26 cellular contexts compared by ENCODE assay signal in the genomic region with DNA sequence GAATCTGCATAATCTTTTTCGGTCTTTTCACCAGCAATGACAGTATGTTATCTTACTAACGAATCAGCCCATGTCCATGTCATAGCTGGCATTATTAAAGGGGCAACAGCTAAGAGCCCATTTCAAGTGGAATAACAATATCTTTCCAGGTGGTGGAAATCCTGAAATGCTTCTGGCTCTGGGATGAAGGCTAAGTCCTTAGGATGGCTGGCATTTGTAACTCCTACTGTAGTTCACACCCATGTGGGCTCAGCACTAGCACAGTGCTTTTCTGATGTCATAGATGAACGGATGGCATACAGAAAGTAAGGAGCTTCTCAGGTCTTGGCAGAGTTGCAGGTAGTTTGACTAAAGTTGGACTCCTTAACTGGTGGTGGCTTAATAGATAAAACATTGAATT. TPM values are rescaled to one million over a fixed set of nuclear protein-coding genes. Genes with fewer than 3 reads are reported as not detected.
"Had no signal": no experiment of that assay in that cellular context is flagged by ENCODE, and none has a peak within 500 bp of the region (broad histone marks: within the 10 kb centered on the region; RNA-seq: fewer than 3 reads in every experiment).

No MANE protein-coding gene starts in this region.

- H3K4me3 Mint-ChIP-seq: dendritic cell treated with granulocyte-macrophage colony-stimulating factor and Interleukin-4, amounts not matched to agents 40 ng/mL and 50 ng/mL, for 4 days; effector memory CD8-positive, alpha-beta T cell; endodermal cell; mesothelial cell of epicardium; naive thymus-derived CD4-positive, alpha-beta T cell had no signal

- H3K27ac Mint-ChIP-seq: dendritic cell treated with granulocyte-macrophage colony-stimulating factor and Interleukin-4, amounts not matched to agents 40 ng/mL and 50 ng/mL, for 4 days; effector memory CD8-positive, alpha-beta T cell; endodermal cell; mesothelial cell of epicardium; naive thymus-derived CD4-positive, alpha-beta T cell had no signal

- DNase-seq: colonic mucosa; cortex of kidney; effector CD8-positive, alpha-beta T cell; effector memory CD8-positive, alpha-beta T cell; endodermal cell; erythroblast; esophagus squamous epithelium; foreskin fibroblast; foreskin melanocyte; gastrocnemius medialis; glutamatergic neuron; head of caudate nucleus; heart right ventricle; hippocampal formation; left cardiac atrium; left lung; left ventricle myocardium superior; lower lobe of right lung; mesenchymal stem cell; naive thymus-derived CD4-positive, alpha-beta T cell had no signal

- H3K36me3 ChIP-seq: colonic mucosa, esophagus squamous epithelium, gastrocnemius medialis, heart right ventricle, left lung, lower lobe of right lung had no signal

- ATAC-seq: effector memory CD8-positive, alpha-beta T cell; esophagus mucosa; gastrocnemius medialis; heart right ventricle; left cardiac atrium; left lung; left ventricle myocardium superior; lower lobe of right lung; naive thymus-derived CD4-positive, alpha-beta T cell had no signal

- H3K27ac ChIP-seq: colonic mucosa, epithelial cell of prostate, esophagus squamous epithelium, gastrocnemius medialis, heart right ventricle, left lung, lower lobe of right lung had no signal

- H3K4me3 ChIP-seq: colonic mucosa, esophagus squamous epithelium, gastrocnemius medialis, heart right ventricle, left lung, lower lobe of right lung had no signal

- H3K4me1 Mint-ChIP-seq: endodermal cell had no signal

- H3K36me3 Mint-ChIP-seq: mesothelial cell of epicardium; naive thymus-derived CD4-positive, alpha-beta T cell had no signal

- H3K9me3 Mint-ChIP-seq: dendritic cell treated with granulocyte-macrophage colony-stimulating factor and Interleukin-4, amounts not matched to agents 40 ng/mL and 50 ng/mL, for 4 days; endodermal cell; mesothelial cell of epicardium had no signal

- H3K4me1 ChIP-seq: colonic mucosa, lower lobe of right lung had no signal

- H3K9me3 ChIP-seq: colonic mucosa, esophagus squamous epithelium, gastrocnemius medialis, heart right ventricle, left lung, lower lobe of right lung had no signal

RNA-seq across cellular contexts. Expression of gene TMEM200C, which starts 10.0 kb away (rescaled TPM):
- total RNA-seq: lung microvascular endothelial cell; naive thymus-derived CD4-positive, alpha-beta T cell had no signal
- polyA plus RNA-seq: keratinocyte; naive thymus-derived CD4-positive, alpha-beta T cell had no signal
